1 cellular context compared by ENCODE assay signal in the genomic region with DNA sequence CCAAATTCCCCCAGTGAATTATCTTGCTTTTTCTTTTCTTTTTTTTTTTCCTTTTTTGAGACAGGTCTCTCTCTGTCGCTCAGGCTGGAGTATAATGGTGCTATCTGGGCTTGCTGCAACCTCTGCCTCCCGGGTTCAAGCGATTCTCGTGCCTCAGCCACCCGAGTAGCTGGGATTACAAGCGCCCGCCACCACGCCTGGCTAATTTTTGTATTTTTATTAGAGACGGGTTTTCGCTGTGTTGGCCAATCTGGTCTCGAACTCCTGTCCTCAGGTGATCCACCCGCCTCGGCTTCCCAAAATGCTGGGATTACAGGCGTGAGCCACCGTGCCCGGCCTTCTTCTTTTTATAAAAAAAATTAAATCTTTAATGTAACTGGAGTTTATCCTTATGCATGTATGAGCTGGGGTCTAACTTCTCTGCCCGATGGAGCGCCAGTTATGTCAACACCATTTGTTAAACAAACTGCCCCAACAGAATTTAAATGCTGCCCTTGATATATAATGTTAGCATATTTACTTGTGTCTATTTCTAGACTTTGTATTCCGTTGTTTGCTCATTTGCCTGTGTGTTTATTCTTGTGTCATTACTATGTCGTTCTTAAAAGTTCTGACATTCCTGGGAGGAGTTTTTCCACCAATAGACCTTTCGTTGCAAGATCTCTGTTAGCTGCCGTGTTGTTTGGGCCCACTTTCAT.
TF ChIP-seq lines count a peak whose summit lies in the region.

No MANE protein-coding gene starts in this region.

TF ChIP-seq in GM12878, 131 proteins besides CTCF, POLR2A, EP300 and RAD21 (continued from another document):
- TF ChIP-seq REST (IDR thresholded peaks at IDR 0.05; ENCODE audit: low read depth, low read length) (no peak), ZNF24 (IDR thresholded peaks at IDR 0.05) (no peak), ZNF274 (IDR thresholded peaks at IDR 0.05; ENCODE audit: insufficient read depth, insufficient read length) (no peak), SP1 (IDR thresholded peaks at IDR 0.05; ENCODE audit: low read depth, low read length) (no peak), JUNB (IDR thresholded peaks at IDR 0.05) (no peak), CBFB (IDR thresholded peaks at IDR 0.05; ENCODE audit: low read depth) (no peak), NBN (IDR thresholded peaks at IDR 0.05) (peak; percentile 80; the same call in 1 of the 2 replicates), CHD4 (IDR thresholded peaks at IDR 0.05) (no peak), CREB1 (IDR thresholded peaks at IDR 0.05; ENCODE audit: low read depth) (no peak), IKZF1 (conservative IDR thresholded peaks at IDR 0.05) (peak; percentile 46), IRF4 (IDR thresholded peaks at IDR 0.05; ENCODE audit: low read depth, low read length) (no peak), TCF7 (IDR thresholded peaks at IDR 0.05; ENCODE audit: borderline replicate concordance) (no peak), RBBP5 (conservative IDR thresholded peaks at IDR 0.05) (no peak), JUND (IDR thresholded peaks at IDR 0.05; ENCODE audit: low read depth, low read length) (no peak), CEBPZ (IDR thresholded peaks at IDR 0.05; ENCODE audit: low read depth, low read length) (no peak), RELB (IDR thresholded peaks at IDR 0.05; ENCODE audit: low read depth) (peak; percentile 88), EED (IDR thresholded peaks at IDR 0.05; ENCODE audit: low read depth) (peak; percentile 38)
- TF ChIP-seq, protein P1, sequence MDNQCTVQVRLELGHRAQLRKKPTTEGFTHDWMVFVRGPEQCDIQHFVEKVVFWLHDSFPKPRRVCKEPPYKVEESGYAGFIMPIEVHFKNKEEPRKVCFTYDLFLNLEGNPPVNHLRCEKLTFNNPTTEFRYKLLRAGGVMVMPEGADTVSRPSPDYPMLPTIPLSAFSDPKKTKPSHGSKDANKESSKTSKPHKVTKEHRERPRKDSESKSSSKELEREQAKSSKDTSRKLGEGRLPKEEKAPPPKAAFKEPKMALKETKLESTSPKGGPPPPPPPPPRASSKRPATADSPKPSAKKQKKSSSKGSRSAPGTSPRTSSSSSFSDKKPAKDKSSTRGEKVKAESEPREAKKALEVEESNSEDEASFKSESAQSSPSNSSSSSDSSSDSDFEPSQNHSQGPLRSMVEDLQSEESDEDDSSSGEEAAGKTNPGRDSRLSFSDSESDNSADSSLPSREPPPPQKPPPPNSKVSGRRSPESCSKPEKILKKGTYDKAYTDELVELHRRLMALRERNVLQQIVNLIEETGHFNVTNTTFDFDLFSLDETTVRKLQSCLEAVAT (IDR thresholded peaks at IDR 0.05): no peak
- TF ChIP-seq, protein P2, sequence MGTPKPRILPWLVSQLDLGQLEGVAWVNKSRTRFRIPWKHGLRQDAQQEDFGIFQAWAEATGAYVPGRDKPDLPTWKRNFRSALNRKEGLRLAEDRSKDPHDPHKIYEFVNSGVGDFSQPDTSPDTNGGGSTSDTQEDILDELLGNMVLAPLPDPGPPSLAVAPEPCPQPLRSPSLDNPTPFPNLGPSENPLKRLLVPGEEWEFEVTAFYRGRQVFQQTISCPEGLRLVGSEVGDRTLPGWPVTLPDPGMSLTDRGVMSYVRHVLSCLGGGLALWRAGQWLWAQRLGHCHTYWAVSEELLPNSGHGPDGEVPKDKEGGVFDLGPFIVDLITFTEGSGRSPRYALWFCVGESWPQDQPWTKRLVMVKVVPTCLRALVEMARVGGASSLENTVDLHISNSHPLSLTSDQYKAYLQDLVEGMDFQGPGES (IDR thresholded peaks at IDR 0.05): no peak
